Comparison of ENCODE assay signal across 19 cellular contexts in genomic region chr16:67397451-67397801, GRCh38. TPM values are rescaled to one million over a fixed set of nuclear protein-coding genes. Genes with fewer than 3 reads are reported as not detected.
A peak's percentile ranks its signal among the peaks of the same experiment; 100 is the strongest.
DNase-seq lines count a peak whose midpoint lies in the region; ATAC-seq and TF ChIP-seq lines count a peak whose summit lies in the region.
"Had no signal": no experiment of that assay in that cellular context is flagged by ENCODE, and none has a peak within 500 bp of the region (broad histone marks: within the 10 kb centered on the region; RNA-seq: fewer than 3 reads in every experiment).

No MANE protein-coding gene starts in this region.

- no peaks in the 10 kb centered on the region for H3K9me3 ChIP-seq in NT2/D1 (ENCODE audit: insufficient read depth, low read length)
- H3K9me3 ChIP-seq in gastroesophageal sphincter = no peaks in the 10 kb centered on the region
- H3K9me3 ChIP-seq in mucosa of descending colon = no peaks in the 10 kb centered on the region
- no peaks in the 10 kb centered on the region for H3K9me3 ChIP-seq in skeletal muscle tissue (ENCODE audit: control insufficient read depth in 3 of 3, low read length in 3 of 3)
- H3K9me3 ChIP-seq: pancreas, thyroid gland had no signal

- H3K36me3 ChIP-seq in NT2/D1 (ENCODE audit: insufficient read depth, insufficient read length, low read length) = no peaks in the 10 kb centered on the region
- H3K36me3 ChIP-seq in gastroesophageal sphincter = no peaks in the 10 kb centered on the region
- H3K36me3 ChIP-seq in mucosa of descending colon (ENCODE audit: low read depth) = no peaks in the 10 kb centered on the region
- no peaks in the 10 kb centered on the region for H3K36me3 ChIP-seq in skeletal muscle tissue (ENCODE audit: control insufficient read depth in 3 of 3, insufficient read depth in 3 of 3, low read length in 3 of 3)
- H3K36me3 ChIP-seq: pancreas, SJSA1, thyroid gland had no signal

- H3K27me3 ChIP-seq in NT2/D1 (ENCODE audit: insufficient read depth, insufficient read length) (peaks cover 54% of the 10 kb centered on the region), gastroesophageal sphincter (no peaks in the 10 kb centered on the region), skeletal muscle tissue (ENCODE audit: control insufficient read depth in 3 of 3, insufficient read depth in 3 of 3, low read length in 3 of 3) (no peaks in the 10 kb centered on the region)
- H3K27me3 ChIP-seq: pancreas, SJSA1, thyroid gland had no signal

- H3K4me3 Mint-ChIP-seq in progenitor cell of endocrine pancreas (ENCODE audit: low read depth) = no peak overlapping the region
- H3K4me3 Mint-ChIP-seq: activated naive CD8-positive, alpha-beta T cell treated with anti-CD3 and anti-CD28 coated beads, Interleukin-2, amount 50 U/mL, for 24 hours; activated T-cell treated with anti-CD3 and anti-CD28 coated beads, Interleukin-2, amount 50 U/mL, for 24 hours had no signal

- no CpG with 5 or more reads among the region's 8 CpGs for WGBS in gastroesophageal sphincter (ENCODE audit: low coverage in 1 of 2), 2 donors

- H3K4me1 ChIP-seq in NT2/D1 (ENCODE audit: insufficient read depth, insufficient read length) = peaks cover 56% of the 10 kb centered on the region
- peaks cover 3 to 72% (median 46%) of the 10 kb centered on the region in 3 donors for H3K4me1 ChIP-seq in gastroesophageal sphincter
- H3K4me1 ChIP-seq in mucosa of descending colon (ENCODE audit: low read depth) = peaks cover 40% of the 10 kb centered on the region
- H3K4me1 ChIP-seq in skeletal muscle tissue (ENCODE audit: control insufficient read depth in 3 of 3, insufficient read depth in 3 of 3, low read length in 3 of 3) = peaks cover 46 to 78% (median 68%) of the 10 kb centered on the region in 3 donors

- H3K27me3 Mint-ChIP-seq in progenitor cell of endocrine pancreas = peaks cover 23% of the 10 kb centered on the region

- DNase-seq in NT2/D1 (ENCODE audit: low read depth, low spot score) (no peak), mucosa of descending colon (peak in 2 of 3 donors; percentile 42 to 64), progenitor cell of endocrine pancreas (ENCODE audit: low spot score, unreplicated experiment) (no peak), islet precursor cell (no peak), H4 (ENCODE audit: low spot score) (no peak)
- no peak for DNase-seq in activated T-cell treated with anti-CD3 and anti-CD28 coated beads, Interleukin-2, amount 50 U/mL, for 1 hour
- DNase-seq: activated CD4-positive, alpha-beta T cell treated with anti-CD3 and anti-CD28 coated beads for 48 hours; activated naive CD8-positive, alpha-beta T cell treated with anti-CD3 and anti-CD28 coated beads, Interleukin-2, amount 50 U/mL, for 24 hours; activated T-cell treated with anti-CD3 and anti-CD28 coated beads, Interleukin-2, amount 50 U/mL, for 24 hours; KG1; mesendoderm; NCI-H1092 treated with DMSO at 0.1 percent for 48 hours; NK-92 treated with Interleukin-12 subunit alpha and Interleukin-12 subunit beta, amount 100 ng/mL, for 24 hours had no signal

- no peak overlapping the region for H3K27ac Mint-ChIP-seq in progenitor cell of endocrine pancreas
- H3K27ac Mint-ChIP-seq: activated naive CD8-positive, alpha-beta T cell treated with anti-CD3 and anti-CD28 coated beads, Interleukin-2, amount 50 U/mL, for 24 hours; activated T-cell treated with anti-CD3 and anti-CD28 coated beads, Interleukin-2, amount 50 U/mL, for 24 hours had no signal

- TF ChIP-seq POLR2A in gastroesophageal sphincter (IDR thresholded peaks at IDR 0.05) = no peak

- TF ChIP-seq EP300 in gastroesophageal sphincter (IDR thresholded peaks at IDR 0.05) = no peak

- H3K9me3 Mint-ChIP-seq in progenitor cell of endocrine pancreas (ENCODE audit: low read depth) = no peaks in the 10 kb centered on the region
- H3K9me3 Mint-ChIP-seq: activated naive CD8-positive, alpha-beta T cell treated with anti-CD3 and anti-CD28 coated beads, Interleukin-2, amount 50 U/mL, for 24 hours; activated T-cell treated with anti-CD3 and anti-CD28 coated beads, Interleukin-2, amount 50 U/mL, for 24 hours had no signal

- no peak for TF ChIP-seq CTCF in gastroesophageal sphincter (IDR thresholded peaks at IDR 0.05)
- TF ChIP-seq CTCF in mucosa of descending colon (IDR thresholded peaks at IDR 0.05) = no peak
- no peak for TF ChIP-seq CTCF in progenitor cell of endocrine pancreas (IDR thresholded peaks at IDR 0.05; ENCODE audit: unreplicated experiment)

- peak overlapping the region; percentile 33 for H3K9ac ChIP-seq in NT2/D1 (ENCODE audit: insufficient read length, low read depth)
- peak overlapping the region in 2 of 3 donors; percentile 21 to 53 for H3K9ac ChIP-seq in skeletal muscle tissue (ENCODE audit: low read depth in 1 of 3, low read length in 3 of 3)

- H3K4me1 Mint-ChIP-seq in progenitor cell of endocrine pancreas (ENCODE audit: low read depth) = peaks cover 17% of the 10 kb centered on the region

- no peak overlapping the region for H3K4me3 ChIP-seq in NT2/D1 (ENCODE audit: insufficient read length, low read depth)
- H3K4me3 ChIP-seq in gastroesophageal sphincter = no peak overlapping the region
- no peak overlapping the region for H3K4me3 ChIP-seq in mucosa of descending colon
- H3K4me3 ChIP-seq in skeletal muscle tissue (ENCODE audit: low read length in 3 of 3) = no peak overlapping the region
- H3K4me3 ChIP-seq: pancreas, SJSA1, thyroid gland had no signal

- intact Hi-C loops in mucosa of descending colon (cut with DNase I, micrococcal nuclease) = no loop called here

- H3K36me3 Mint-ChIP-seq in progenitor cell of endocrine pancreas (ENCODE audit: insufficient read depth) = no peaks in the 10 kb centered on the region

- ATAC-seq in gastroesophageal sphincter (no peak), mucosa of descending colon (no peak)
- ATAC-seq: activated naive CD8-positive, alpha-beta T cell treated with anti-CD3 and anti-CD28 coated beads, Interleukin-2, amount 50 U/mL, for 24 hours; pancreas had no signal

- H3K27ac ChIP-seq in gastroesophageal sphincter = peak overlapping the region in 3 of 4 donors; percentile 87 to 89 (median 88)
- peak overlapping the region; percentile 83 for H3K27ac ChIP-seq in skeletal muscle tissue (ENCODE audit: low read depth, low read length)
- H3K27ac ChIP-seq: epithelial cell of prostate, SJSA1 had no signal

RNA-seq across cellular contexts. Expression of gene TPPP3, which starts 4.1 kb away (rescaled TPM):
- total RNA-seq in gastroesophageal sphincter (100 to 1,000 TPM in 1 of 4 donors, 10 to 100 TPM in 3; 14.8 to 111 (median 55.0) TPM), mucosa of descending colon (10 to 100 TPM in 1 of 3 donors, 1 to 10 TPM in 2; 3.8 to 23.8 (median 4.8) TPM), skeletal muscle tissue (135 TPM), progenitor cell of endocrine pancreas (17.5 and 26.8 TPM in 2 replicates)
- total RNA-seq in H4 (2014; rRNA removed; shearing (Covaris generic)) = not detected in 2 replicates
- total RNA-seq: SJSA1 had no signal

RNA-seq across cellular contexts. Expression of gene ZDHHC1, which starts 18.9 kb away (rescaled TPM):
- 10 to 100 TPM in 3 of 4 donors, 1 to 10 TPM in 1; 7.5 to 26.7 (median 17.3) TPM for total RNA-seq in gastroesophageal sphincter
- total RNA-seq in mucosa of descending colon = 10 to 100 TPM in 1 of 3 donors, 1 to 10 TPM in 2; 9.2 to 12.3 (median 10.0) TPM
- total RNA-seq in skeletal muscle tissue = 11.5 TPM
- 16.5 and 17.0 TPM in 2 replicates for total RNA-seq in progenitor cell of endocrine pancreas
- total RNA-seq in H4 (2014; rRNA removed; shearing (Covaris generic)) = 3.0 and 3.2 TPM in 2 replicates

RNA-seq across cellular contexts. Expression of gene HSD11B2, which starts 33.5 kb away (rescaled TPM):
- total RNA-seq in gastroesophageal sphincter (1 to 10 TPM in 1 of 4 donors, under 1 TPM in 2, not detected in 1; 0.19 to 2.1 (median 0.27) TPM), mucosa of descending colon (100 to 1,000 TPM; 322 to 765 (median 646) TPM), skeletal muscle tissue (2.6 TPM), progenitor cell of endocrine pancreas (38.7 and 44.5 TPM in 2 replicates)
- 0.10 TPM in 1 of 2 replicates, not detected in the other for total RNA-seq in H4 (2014; rRNA removed; shearing (Covaris generic))
- total RNA-seq: SJSA1 had no signal

Comparison
In these comparisons a context has a peak if more than half of its experiments do, and no peak if none do; other contexts are left out.
1. DNase-seq: peak in mucosa of descending colon (2 of 3); none in NT2/D1 (single experiment), progenitor cell of endocrine pancreas (single experiment), islet precursor cell (single experiment), activated T-cell treated with anti-CD3 and anti-CD28 coated beads, Interleukin-2, amount 50 U/mL, for 1 hour (single experiment) and H4 (single experiment).
2. RNA of gene HSD11B2, which starts 33.5 kb away (total RNA-seq): 322 to 765 TPM in mucosa of descending colon and 38.7 to 44.5 TPM in progenitor cell of endocrine pancreas; 2.6 TPM in skeletal muscle tissue (single experiment), 0.19 to 2.1 TPM in gastroesophageal sphincter and 0.10 TPM in H4; every median in the first group is over 10 times any median in the second.